Comparison of ENCODE assay signal across 8 cellular contexts in genomic region chr10:88583584-88583957, GRCh38. TPM values are rescaled to one million over a fixed set of nuclear protein-coding genes. Genes with fewer than 3 reads are reported as not detected.
A peak's percentile ranks its signal among the peaks of the same experiment; 100 is the strongest.
DNase-seq lines count a peak whose midpoint lies in the region; ATAC-seq, FAIRE-seq and TF ChIP-seq lines count a peak whose summit lies in the region.

No MANE protein-coding gene starts in this region.

- H3K4me1 ChIP-seq in right atrium auricular region (peaks cover 0 to 5% of the 10 kb centered on the region in 2 donors), colonic mucosa (no peaks in the 10 kb centered on the region), muscle layer of duodenum (ENCODE audit: control insufficient read depth in 1 of 2, insufficient read depth in 2 of 2, low read length in 2 of 2) (no peaks in the 10 kb centered on the region)

- H3K27ac ChIP-seq in right atrium auricular region (peak overlapping the region; percentile 91 to 97), colonic mucosa (peak overlapping the region; percentile 82), muscle layer of duodenum (ENCODE audit: low read length) (peak overlapping the region; percentile 88)

- no peak for FAIRE-seq in urothelium cell line (lab: Jason Lieb, UNC)

- TF ChIP-seq CTCF in right atrium auricular region (IDR thresholded peaks at IDR 0.05) (no peak), colonic mucosa (IDR thresholded peaks at IDR 0.05) (no peak), GM10248 (IDR thresholded peaks at IDR 0.05; ENCODE audit: control extremely low read depth, extremely low read depth, low read depth, missing control alignments) (no peak)

- ATAC-seq in Right ventricle myocardium superior (ENCODE audit: poor library complexity) (no peak), GM18868 (IDR thresholded peaks at IDR 0.05; ENCODE audit: unreplicated experiment) (no peak), HG02588 (IDR thresholded peaks at IDR 0.05; ENCODE audit: unreplicated experiment) (no peak)

- peak overlapping the region; percentile 71 to 74 for H3K4me3 ChIP-seq in right atrium auricular region
- peak overlapping the region; percentile 62 for H3K4me3 ChIP-seq in colonic mucosa
- peak overlapping the region; percentile 72 to 78 for H3K4me3 ChIP-seq in muscle layer of duodenum (ENCODE audit: low read depth in 1 of 2, low read length in 2 of 2)

- H3K9me3 ChIP-seq in right atrium auricular region (no peaks in the 10 kb centered on the region), colonic mucosa (no peaks in the 10 kb centered on the region), muscle layer of duodenum (ENCODE audit: control insufficient read depth in 1 of 2, low read length in 2 of 2) (no peaks in the 10 kb centered on the region)

- H3K27me3 ChIP-seq in right atrium auricular region (no peaks in the 10 kb centered on the region), colonic mucosa (no peaks in the 10 kb centered on the region), muscle layer of duodenum (ENCODE audit: low read depth, low read length) (no peaks in the 10 kb centered on the region)

- POLR2A ChIA-PET in GM10248 (lab: Yijun Ruan, JAX) = no interaction called here

- intact Hi-C loops in Right ventricle myocardium superior (cut with DNase I) (no loop called here), colonic mucosa (cut with DNase I) (no loop called here)

- DNase-seq in right atrium auricular region (ENCODE audit: low spot score) (no peak), Right ventricle myocardium superior (no peak), colonic mucosa (no peak), GM10248 (ENCODE audit: extremely low spot score) (no peak), urothelium cell line (ENCODE audit: low spot score) (no peak)

- H3K36me3 ChIP-seq in right atrium auricular region = no peaks in the 10 kb centered on the region
- no peaks in the 10 kb centered on the region for H3K36me3 ChIP-seq in colonic mucosa
- no peaks in the 10 kb centered on the region for H3K36me3 ChIP-seq in muscle layer of duodenum (ENCODE audit: control insufficient read depth in 1 of 2, insufficient read depth in 2 of 2, low read length in 2 of 2)

- CTCF ChIA-PET in GM10248 (lab: Yijun Ruan, JAX) = interaction anchor here (0.8 to 5.8 kb wide), 28 partner anchors 9 to 765 kb away, joined by 3 to 80 read pairs (median 4); partner anchors contain the start of genes ATAD1 and LIPN

- peak overlapping the region; percentile 85 to 96 for H3K9ac ChIP-seq in colonic mucosa (ENCODE audit: low read depth in 2 of 2, low read length in 2 of 2)

RNA-seq across cellular contexts. Expression of gene RNLS, which starts 0.5 kb away (rescaled TPM):
- total RNA-seq in right atrium auricular region (10 to 100 TPM; 14.9 to 26.8 TPM), Right ventricle myocardium superior (22.5 TPM), colonic mucosa (10 to 100 TPM; 13.0 to 19.1 TPM)

RNA-seq across cellular contexts. Expression of gene LIPJ, which starts 3.0 kb away (rescaled TPM):
- total RNA-seq in right atrium auricular region (under 1 TPM in 1 of 2 donors, not detected in 1; 0.08 TPM), Right ventricle myocardium superior (not detected), colonic mucosa (under 1 TPM in 1 of 2 donors, not detected in 1; 0.16 TPM)
